1 cellular context compared by ENCODE assay signal in the genomic region with DNA sequence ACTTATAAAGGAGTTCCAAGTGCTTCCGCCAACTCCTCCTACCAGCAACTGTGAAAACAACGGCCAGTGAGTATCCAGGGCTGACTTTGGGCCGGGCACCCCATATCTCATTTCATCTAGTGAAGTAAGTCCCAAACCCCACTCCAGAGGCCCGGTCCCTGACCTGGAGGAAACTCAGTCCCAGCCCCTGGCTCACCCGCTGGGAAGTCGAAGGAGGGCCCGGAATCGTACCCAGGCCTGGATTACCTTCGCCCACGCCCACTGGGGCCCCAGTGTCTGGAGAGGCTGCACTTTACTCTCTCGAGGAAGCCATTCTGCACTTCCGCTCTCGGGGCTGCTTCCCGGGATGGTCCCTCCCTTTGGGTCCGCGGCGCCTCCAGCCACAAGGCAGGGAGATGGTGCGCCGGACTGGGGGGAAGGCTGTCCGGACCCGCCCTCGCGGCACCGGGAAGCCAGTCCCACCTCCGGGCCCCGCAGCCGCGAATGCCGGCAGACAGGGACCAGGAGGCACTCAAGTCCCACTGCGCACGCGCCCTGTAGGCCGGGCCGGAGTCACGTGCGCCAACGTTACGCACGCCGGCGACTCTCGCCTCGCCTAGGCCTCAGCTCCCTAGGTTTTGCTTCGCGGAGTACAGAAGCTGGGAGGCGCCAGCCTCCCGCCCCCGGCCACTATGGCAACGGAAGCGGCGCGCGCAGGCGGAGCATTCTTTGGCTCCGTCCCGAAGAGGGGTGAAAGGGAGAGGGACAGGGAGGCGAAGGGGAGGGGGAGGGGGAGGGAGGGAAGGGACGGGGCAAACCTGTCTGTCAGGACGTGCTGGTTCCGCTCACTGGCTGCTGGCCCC.
TF ChIP-seq lines count a peak whose summit lies in the region.

A gene with protein sequence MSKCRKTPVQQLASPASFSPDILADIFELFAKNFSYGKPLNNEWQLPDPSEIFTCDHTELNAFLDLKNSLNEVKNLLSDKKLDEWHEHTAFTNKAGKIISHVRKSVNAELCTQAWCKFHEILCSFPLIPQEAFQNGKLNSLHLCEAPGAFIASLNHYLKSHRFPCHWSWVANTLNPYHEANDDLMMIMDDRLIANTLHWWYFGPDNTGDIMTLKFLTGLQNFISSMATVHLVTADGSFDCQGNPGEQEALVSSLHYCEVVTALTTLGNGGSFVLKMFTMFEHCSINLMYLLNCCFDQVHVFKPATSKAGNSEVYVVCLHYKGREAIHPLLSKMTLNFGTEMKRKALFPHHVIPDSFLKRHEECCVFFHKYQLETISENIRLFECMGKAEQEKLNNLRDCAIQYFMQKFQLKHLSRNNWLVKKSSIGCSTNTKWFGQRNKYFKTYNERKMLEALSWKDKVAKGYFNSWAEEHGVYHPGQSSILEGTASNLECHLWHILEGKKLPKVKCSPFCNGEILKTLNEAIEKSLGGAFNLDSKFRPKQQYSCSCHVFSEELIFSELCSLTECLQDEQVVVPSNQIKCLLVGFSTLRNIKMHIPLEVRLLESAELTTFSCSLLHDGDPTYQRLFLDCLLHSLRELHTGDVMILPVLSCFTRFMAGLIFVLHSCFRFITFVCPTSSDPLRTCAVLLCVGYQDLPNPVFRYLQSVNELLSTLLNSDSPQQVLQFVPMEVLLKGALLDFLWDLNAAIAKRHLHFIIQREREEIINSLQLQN (minus strand): TSS at position 513 of the 842 bp plus-strand sequence. CDS start 3,482 bp downstream, outside the sequence.

TF ChIP-seq in HepG2, 621 proteins besides CTCF, POLR2A, EP300 and RAD21 (continued from another document and continues in another):
- TF ChIP-seq, protein P1, sequence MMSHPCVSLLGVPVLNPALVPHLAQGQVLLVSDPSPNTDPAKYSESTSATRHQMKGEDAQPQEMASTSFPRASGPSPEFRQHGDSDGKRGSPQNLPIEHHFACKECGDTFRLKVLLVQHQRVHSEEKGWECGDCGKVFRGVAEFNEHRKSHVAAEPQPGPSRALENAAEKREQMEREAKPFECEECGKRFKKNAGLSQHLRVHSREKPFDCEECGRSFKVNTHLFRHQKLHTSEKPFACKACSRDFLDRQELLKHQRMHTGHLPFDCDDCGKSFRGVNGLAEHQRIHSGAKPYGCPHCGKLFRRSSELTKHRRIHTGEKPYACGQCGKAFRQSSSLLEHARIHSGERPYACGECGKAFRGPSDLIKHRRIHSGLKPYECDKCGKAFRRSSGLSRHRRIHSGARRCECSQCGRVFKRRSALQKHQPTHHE (CRISPR knock-in tag; IDR thresholded peaks at IDR 0.05; ENCODE audit: borderline replicate concordance), result peak; percentile 99
- TF ChIP-seq, protein P2, sequence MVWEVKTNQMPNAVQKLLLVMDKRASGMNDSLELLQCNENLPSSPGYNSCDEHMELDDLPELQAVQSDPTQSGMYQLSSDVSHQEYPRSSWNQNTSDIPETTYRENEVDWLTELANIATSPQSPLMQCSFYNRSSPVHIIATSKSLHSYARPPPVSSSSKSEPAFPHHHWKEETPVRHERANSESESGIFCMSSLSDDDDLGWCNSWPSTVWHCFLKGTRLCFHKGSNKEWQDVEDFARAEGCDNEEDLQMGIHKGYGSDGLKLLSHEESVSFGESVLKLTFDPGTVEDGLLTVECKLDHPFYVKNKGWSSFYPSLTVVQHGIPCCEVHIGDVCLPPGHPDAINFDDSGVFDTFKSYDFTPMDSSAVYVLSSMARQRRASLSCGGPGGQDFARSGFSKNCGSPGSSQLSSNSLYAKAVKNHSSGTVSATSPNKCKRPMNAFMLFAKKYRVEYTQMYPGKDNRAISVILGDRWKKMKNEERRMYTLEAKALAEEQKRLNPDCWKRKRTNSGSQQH (CRISPR knock-in tag; IDR thresholded peaks at IDR 0.05; ENCODE audit: low read depth), result 0 out of 2 replicates have a peak, but pooled peaks have one; percentile 27
- TF ChIP-seq NAIF1 (CRISPR knock-in tag; IDR thresholded peaks at IDR 0.05; ENCODE audit: borderline replicate concordance), result peak; percentile 95
- TF ChIP-seq JUNB (CRISPR knock-in tag; IDR thresholded peaks at IDR 0.05; ENCODE audit: borderline replicate concordance), result no peak
- TF ChIP-seq ZNF317 (CRISPR knock-in tag; IDR thresholded peaks at IDR 0.05), result peak; percentile 93
- TF ChIP-seq, protein P3, sequence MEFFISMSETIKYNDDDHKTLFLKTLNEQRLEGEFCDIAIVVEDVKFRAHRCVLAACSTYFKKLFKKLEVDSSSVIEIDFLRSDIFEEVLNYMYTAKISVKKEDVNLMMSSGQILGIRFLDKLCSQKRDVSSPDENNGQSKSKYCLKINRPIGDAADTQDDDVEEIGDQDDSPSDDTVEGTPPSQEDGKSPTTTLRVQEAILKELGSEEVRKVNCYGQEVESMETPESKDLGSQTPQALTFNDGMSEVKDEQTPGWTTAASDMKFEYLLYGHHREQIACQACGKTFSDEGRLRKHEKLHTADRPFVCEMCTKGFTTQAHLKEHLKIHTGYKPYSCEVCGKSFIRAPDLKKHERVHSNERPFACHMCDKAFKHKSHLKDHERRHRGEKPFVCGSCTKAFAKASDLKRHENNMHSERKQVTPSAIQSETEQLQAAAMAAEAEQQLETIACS (CRISPR knock-in tag; IDR thresholded peaks at IDR 0.05), result peak; percentile 53; the same call in 1 of the 2 replicates
- TF ChIP-seq, protein P4, sequence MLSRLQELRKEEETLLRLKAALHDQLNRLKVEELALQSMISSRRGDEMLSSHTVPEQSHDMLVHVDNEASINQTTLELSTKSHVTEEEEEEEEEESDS (CRISPR knock-in tag; IDR thresholded peaks at IDR 0.05; ENCODE audit: borderline replicate concordance), result 0 out of 2 replicates have a peak, but pooled peaks have one; percentile 41
- TF ChIP-seq TSC22D2 (CRISPR knock-in tag; IDR thresholded peaks at IDR 0.05; ENCODE audit: borderline replicate concordance), result peak; percentile 88
- TF ChIP-seq, protein P5, sequence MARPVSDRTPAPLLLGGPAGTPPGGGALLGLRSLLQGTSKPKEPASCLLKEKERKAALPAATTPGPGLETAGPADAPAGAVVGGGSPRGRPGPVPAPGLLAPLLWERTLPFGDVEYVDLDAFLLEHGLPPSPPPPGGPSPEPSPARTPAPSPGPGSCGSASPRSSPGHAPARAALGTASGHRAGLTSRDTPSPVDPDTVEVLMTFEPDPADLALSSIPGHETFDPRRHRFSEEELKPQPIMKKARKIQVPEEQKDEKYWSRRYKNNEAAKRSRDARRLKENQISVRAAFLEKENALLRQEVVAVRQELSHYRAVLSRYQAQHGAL (CRISPR knock-in tag; IDR thresholded peaks at IDR 0.05; ENCODE audit: not compliant biosample characterization), result peak; percentile 96
- TF ChIP-seq HNRNPH1 (optimal IDR thresholded peaks at IDR 0.05; ENCODE audit: low read depth, low read length), result no peak
- TF ChIP-seq CENPX (CRISPR knock-in tag; IDR thresholded peaks at IDR 0.05), result no peak
- TF ChIP-seq PHF21A (CRISPR knock-in tag; IDR thresholded peaks at IDR 0.05), result peak; percentile 94
- no peak for TF ChIP-seq NFRKB (IDR thresholded peaks at IDR 0.05)
- peak; percentile 95; the same call in 1 of the 2 replicates for TF ChIP-seq ZNF44 (CRISPR knock-in tag; IDR thresholded peaks at IDR 0.05)
- peak; percentile 98; the same call in 1 of the 2 replicates for TF ChIP-seq SNAI1 (CRISPR knock-in tag; IDR thresholded peaks at IDR 0.05; ENCODE audit: borderline replicate concordance)
- TF ChIP-seq, protein P6, sequence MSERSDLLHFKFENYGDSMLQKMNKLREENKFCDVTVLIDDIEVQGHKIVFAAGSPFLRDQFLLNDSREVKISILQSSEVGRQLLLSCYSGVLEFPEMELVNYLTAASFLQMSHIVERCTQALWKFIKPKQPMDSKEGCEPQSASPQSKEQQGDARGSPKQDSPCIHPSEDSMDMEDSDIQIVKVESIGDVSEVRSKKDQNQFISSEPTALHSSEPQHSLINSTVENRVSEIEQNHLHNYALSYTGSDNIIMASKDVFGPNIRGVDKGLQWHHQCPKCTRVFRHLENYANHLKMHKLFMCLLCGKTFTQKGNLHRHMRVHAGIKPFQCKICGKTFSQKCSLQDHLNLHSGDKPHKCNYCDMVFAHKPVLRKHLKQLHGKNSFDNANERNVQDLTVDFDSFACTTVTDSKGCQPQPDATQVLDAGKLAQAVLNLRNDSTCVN (CRISPR knock-in tag; IDR thresholded peaks at IDR 0.05; ENCODE audit: borderline replicate concordance), result peak; percentile 93
- TF ChIP-seq DR1 (CRISPR knock-in tag; IDR thresholded peaks at IDR 0.05), result peak; percentile 95
- TF ChIP-seq ZIK1 (CRISPR knock-in tag; IDR thresholded peaks at IDR 0.05; ENCODE audit: borderline replicate concordance, low read depth), result peak; percentile 99
- TF ChIP-seq ZNF234 (CRISPR knock-in tag; conservative IDR thresholded peaks at IDR 0.05), result 0 out of 2 replicates have a peak, but pooled peaks have one; percentile 64
- TF ChIP-seq CCAR2 (optimal IDR thresholded peaks at IDR 0.05; ENCODE audit: low read depth, low read length), result no peak
- TF ChIP-seq ZMAT3 (CRISPR knock-in tag; conservative IDR thresholded peaks at IDR 0.05), result peak; percentile 99
- peak; percentile 99 for TF ChIP-seq EEA1 (CRISPR knock-in tag; IDR thresholded peaks at IDR 0.05; ENCODE audit: borderline replicate concordance)
- TF ChIP-seq ZNF549 (CRISPR knock-in tag; IDR thresholded peaks at IDR 0.05), result peak; percentile 82; the same call in 1 of the 2 replicates
- TF ChIP-seq HNRNPK (IDR thresholded peaks at IDR 0.05; ENCODE audit: low read depth, low read length, poor library complexity, severe bottlenecking), result peak; percentile 99
- TF ChIP-seq RBFOX2 (IDR thresholded peaks at IDR 0.05; ENCODE audit: low read depth, low read length), result peak; percentile 97
- TF ChIP-seq ESRRA (CRISPR knock-in tag; IDR thresholded peaks at IDR 0.05; ENCODE audit: low read depth), result peak; percentile 80; the same call in 1 of the 2 replicates
- TF ChIP-seq, protein P7, sequence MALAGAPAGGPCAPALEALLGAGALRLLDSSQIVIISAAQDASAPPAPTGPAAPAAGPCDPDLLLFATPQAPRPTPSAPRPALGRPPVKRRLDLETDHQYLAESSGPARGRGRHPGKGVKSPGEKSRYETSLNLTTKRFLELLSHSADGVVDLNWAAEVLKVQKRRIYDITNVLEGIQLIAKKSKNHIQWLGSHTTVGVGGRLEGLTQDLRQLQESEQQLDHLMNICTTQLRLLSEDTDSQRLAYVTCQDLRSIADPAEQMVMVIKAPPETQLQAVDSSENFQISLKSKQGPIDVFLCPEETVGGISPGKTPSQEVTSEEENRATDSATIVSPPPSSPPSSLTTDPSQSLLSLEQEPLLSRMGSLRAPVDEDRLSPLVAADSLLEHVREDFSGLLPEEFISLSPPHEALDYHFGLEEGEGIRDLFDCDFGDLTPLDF (CRISPR knock-in tag; IDR thresholded peaks at IDR 0.05), result peak; percentile 87
- 0 out of 2 replicates have a peak, but pooled peaks have one; percentile 39 for TF ChIP-seq STAG1 (CRISPR knock-in tag; IDR thresholded peaks at IDR 0.05)
- TF ChIP-seq, protein P8, sequence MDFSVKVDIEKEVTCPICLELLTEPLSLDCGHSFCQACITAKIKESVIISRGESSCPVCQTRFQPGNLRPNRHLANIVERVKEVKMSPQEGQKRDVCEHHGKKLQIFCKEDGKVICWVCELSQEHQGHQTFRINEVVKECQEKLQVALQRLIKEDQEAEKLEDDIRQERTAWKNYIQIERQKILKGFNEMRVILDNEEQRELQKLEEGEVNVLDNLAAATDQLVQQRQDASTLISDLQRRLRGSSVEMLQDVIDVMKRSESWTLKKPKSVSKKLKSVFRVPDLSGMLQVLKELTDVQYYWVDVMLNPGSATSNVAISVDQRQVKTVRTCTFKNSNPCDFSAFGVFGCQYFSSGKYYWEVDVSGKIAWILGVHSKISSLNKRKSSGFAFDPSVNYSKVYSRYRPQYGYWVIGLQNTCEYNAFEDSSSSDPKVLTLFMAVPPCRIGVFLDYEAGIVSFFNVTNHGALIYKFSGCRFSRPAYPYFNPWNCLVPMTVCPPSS (IDR thresholded peaks at IDR 0.05), result no peak
- TF ChIP-seq FOXO1 (CRISPR knock-in tag; IDR thresholded peaks at IDR 0.05), result peak; percentile 75
- TF ChIP-seq RBM22 (optimal IDR thresholded peaks at IDR 0.05; ENCODE audit: low read length), result peak; percentile 51
- 0 out of 2 replicates have a peak, but pooled peaks have one; percentile 37 for TF ChIP-seq ZNF101 (CRISPR knock-in tag; IDR thresholded peaks at IDR 0.05; ENCODE audit: borderline replicate concordance, low read depth)
- TF ChIP-seq ZBTB38 (CRISPR knock-in tag; IDR thresholded peaks at IDR 0.05), result peak; percentile 94
- TF ChIP-seq CBFB (CRISPR knock-in tag; IDR thresholded peaks at IDR 0.05), result peak; percentile 91
- TF ChIP-seq ZMYM4 (CRISPR knock-in tag; IDR thresholded peaks at IDR 0.05), result peak; percentile 96
- TF ChIP-seq, protein P9, sequence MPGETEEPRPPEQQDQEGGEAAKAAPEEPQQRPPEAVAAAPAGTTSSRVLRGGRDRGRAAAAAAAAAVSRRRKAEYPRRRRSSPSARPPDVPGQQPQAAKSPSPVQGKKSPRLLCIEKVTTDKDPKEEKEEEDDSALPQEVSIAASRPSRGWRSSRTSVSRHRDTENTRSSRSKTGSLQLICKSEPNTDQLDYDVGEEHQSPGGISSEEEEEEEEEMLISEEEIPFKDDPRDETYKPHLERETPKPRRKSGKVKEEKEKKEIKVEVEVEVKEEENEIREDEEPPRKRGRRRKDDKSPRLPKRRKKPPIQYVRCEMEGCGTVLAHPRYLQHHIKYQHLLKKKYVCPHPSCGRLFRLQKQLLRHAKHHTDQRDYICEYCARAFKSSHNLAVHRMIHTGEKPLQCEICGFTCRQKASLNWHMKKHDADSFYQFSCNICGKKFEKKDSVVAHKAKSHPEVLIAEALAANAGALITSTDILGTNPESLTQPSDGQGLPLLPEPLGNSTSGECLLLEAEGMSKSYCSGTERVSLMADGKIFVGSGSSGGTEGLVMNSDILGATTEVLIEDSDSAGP (CRISPR knock-in tag; IDR thresholded peaks at IDR 0.05; ENCODE audit: borderline replicate concordance), result peak; percentile 96
- TF ChIP-seq ZNF30 (CRISPR knock-in tag; IDR thresholded peaks at IDR 0.05), result peak; percentile 50; the same call in 1 of the 2 replicates
- TF ChIP-seq ZNF160 (CRISPR knock-in tag; IDR thresholded peaks at IDR 0.05), result peak; percentile 96; the same call in 1 of the 2 replicates
- TF ChIP-seq, protein P10, sequence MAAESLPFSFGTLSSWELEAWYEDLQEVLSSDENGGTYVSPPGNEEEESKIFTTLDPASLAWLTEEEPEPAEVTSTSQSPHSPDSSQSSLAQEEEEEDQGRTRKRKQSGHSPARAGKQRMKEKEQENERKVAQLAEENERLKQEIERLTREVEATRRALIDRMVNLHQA (CRISPR knock-in tag; IDR thresholded peaks at IDR 0.05), result 0 out of 2 replicates have a peak, but pooled peaks have one; percentile 37
- TF ChIP-seq RARG (CRISPR knock-in tag; IDR thresholded peaks at IDR 0.05; ENCODE audit: low read depth), result no peak
- TF ChIP-seq, protein P11, sequence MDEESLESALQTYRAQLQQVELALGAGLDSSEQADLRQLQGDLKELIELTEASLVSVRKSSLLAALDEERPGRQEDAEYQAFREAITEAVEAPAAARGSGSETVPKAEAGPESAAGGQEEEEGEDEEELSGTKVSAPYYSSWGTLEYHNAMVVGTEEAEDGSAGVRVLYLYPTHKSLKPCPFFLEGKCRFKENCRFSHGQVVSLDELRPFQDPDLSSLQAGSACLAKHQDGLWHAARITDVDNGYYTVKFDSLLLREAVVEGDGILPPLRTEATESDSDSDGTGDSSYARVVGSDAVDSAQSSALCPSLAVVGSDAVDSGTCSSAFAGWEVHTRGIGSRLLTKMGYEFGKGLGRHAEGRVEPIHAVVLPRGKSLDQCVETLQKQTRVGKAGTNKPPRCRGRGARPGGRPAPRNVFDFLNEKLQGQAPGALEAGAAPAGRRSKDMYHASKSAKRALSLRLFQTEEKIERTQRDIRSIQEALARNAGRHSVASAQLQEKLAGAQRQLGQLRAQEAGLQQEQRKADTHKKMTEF (CRISPR knock-in tag; IDR thresholded peaks at IDR 0.05), result peak; percentile 93
- TF ChIP-seq ZNF781 (CRISPR knock-in tag; IDR thresholded peaks at IDR 0.05; ENCODE audit: borderline replicate concordance, not compliant biosample characterization), result peak; percentile 99
- no peak for TF ChIP-seq LCORL (IDR thresholded peaks at IDR 0.05)
- TF ChIP-seq LCORL (CRISPR knock-in tag; IDR thresholded peaks at IDR 0.05), result peak; percentile 90
- TF ChIP-seq ZNF383 (CRISPR knock-in tag; IDR thresholded peaks at IDR 0.05; ENCODE audit: borderline replicate concordance), result 0 out of 2 replicates have a peak, but pooled peaks have one; percentile 38
